ENCODE assay signal across 8 cellular contexts in the genomic region with DNA sequence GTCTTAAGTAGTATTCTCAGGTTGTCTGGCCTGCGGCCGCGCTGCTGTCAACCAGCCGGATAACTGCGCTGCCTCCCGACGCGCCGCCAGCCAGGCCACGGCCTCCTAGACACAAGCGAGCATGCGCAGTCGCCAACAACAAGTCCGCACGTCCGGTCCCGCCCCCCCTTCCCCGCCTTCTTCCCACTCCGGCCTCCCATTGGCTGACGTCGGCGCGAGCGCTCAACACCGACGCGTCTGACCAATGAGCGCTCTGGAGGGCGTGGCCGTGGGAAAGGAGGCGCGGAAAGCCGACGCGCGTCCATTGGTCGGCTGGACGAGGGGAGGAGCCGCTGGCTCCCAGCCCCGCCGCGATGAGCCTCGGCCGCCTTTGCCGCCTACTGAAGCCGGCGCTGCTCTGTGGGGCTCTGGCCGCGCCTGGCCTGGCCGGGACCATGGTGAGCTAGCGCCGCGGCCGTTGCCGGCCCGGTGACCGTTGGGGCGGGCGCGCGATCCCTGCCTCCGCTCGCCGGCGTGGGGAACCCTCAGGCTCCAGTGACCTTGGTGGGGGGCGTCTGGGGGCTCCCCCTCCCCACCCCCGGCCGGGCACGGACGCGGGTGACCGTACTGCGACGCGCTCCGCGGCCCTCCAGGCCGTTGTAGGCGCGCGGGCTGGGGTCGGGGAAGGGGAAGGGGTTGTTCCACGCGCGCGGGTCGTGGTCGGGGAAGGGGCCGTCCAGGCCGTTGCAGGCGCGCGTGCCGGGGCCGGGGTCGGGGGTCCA. TPM values are rescaled to one million over a fixed set of nuclear protein-coding genes. Genes with fewer than 3 reads are reported as not detected.
DNase-seq lines count a peak whose midpoint lies in the region; ATAC-seq and TF ChIP-seq lines count a peak whose summit lies in the region.

A gene with protein sequence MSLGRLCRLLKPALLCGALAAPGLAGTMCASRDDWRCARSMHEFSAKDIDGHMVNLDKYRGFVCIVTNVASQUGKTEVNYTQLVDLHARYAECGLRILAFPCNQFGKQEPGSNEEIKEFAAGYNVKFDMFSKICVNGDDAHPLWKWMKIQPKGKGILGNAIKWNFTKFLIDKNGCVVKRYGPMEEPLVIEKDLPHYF (plus strand): TSS at position 304 of the 761 bp plus-strand sequence. CDS start 50 bp downstream, at position 354.

- 0 to 1% (median 0%) methylated on average over 45 to 96 of the region's 96 CpGs for WGBS in spleen, 5 donors

- intact Hi-C loops in activated B cell treated with CpG ODN at 0.5 μM for 24 hours (cut with micrococcal nuclease): loop anchor here (1.0 to 10.0 kb wide), 7 partner anchors 9 to 179 kb away; partner anchors contain the start of genes ARID3A, POLR2E, RNU6-2 and SBNO2
- intact Hi-C loops in spleen (cut with DNase I; ENCODE audit: low total_unique reads): no loop called here

- peak within 1 kb of the TSS; percentile 97 for H3K27ac ChIP-seq in AG04450 (ENCODE audit: low read depth, low read length)
- H3K27ac ChIP-seq in caudate nucleus (ENCODE audit: low read depth, low read length): peak within 1 kb of the TSS; percentile 96
- peak within 1 kb of the TSS; percentile 92 to 100 (median 96) for H3K27ac ChIP-seq in spleen

- DNase-seq in AG04450 (ENCODE audit: low read depth, low spot score) (peak; percentile 99), NCI-H345 (lab: John Stamatoyannopoulos, UW) (peak; percentile 100), activated B cell treated with CpG ODN at 0.5 μM for 24 hours (peak; percentile 93), caudate nucleus (lab: John Stamatoyannopoulos, UW) (peak; percentile 59 to 99 (median 98)), inferior parietal cortex (ENCODE audit: extremely low spot score) (peak; percentile 99), spleen (peak; percentile 99)

- no peak for TF ChIP-seq CTCF in AG04450 (IDR thresholded peaks at IDR 0.05; ENCODE audit: low read depth, low read length)
- TF ChIP-seq CTCF in activated B cell treated with CpG ODN at 0.5 μM for 24 hours (IDR thresholded peaks at IDR 0.05): no peak
- TF ChIP-seq CTCF in spleen (IDR thresholded peaks at IDR 0.05 in 8 of 11, conservative IDR thresholded peaks at IDR 0.05 in 3 of 11): peak in 3 of 11 experiments; percentile 9 to 43 (median 36)

- H3K36me3 ChIP-seq in spleen: peaks cover 0 to 36% (median 29%) of the 10 kb centered on the region in 6 donors

- peaks cover 29 to 88% (median 79%) of the 10 kb centered on the region in 6 donors for H3K4me1 ChIP-seq in spleen

- ATAC-seq in GM18909 (IDR thresholded peaks at IDR 0.05; ENCODE audit: poor library complexity, unreplicated experiment) (peak; percentile 72), HG03175 (IDR thresholded peaks at IDR 0.05; ENCODE audit: unreplicated experiment) (peak; percentile 76), activated B cell treated with CpG ODN at 0.5 μM for 24 hours (ENCODE audit: low read depth) (peak; percentile 86)

- peaks cover 15% of the 10 kb centered on the region for H3K9me3 ChIP-seq in AG04450 (ENCODE audit: control insufficient read depth, insufficient read depth, low read length)
- H3K9me3 ChIP-seq in spleen: no peaks in the 10 kb centered on the region

- H3K9me3 Mint-ChIP-seq in activated B cell treated with CpG ODN at 0.5 μM for 24 hours: no peaks in the 10 kb centered on the region

- peaks cover 13% of the 10 kb centered on the region for H3K36me3 Mint-ChIP-seq in activated B cell treated with CpG ODN at 0.5 μM for 24 hours (ENCODE audit: low read depth)

- H3K27me3 ChIP-seq in AG04450 (ENCODE audit: control insufficient read depth, insufficient read depth, low read length): no peaks in the 10 kb centered on the region
- no peaks in the 10 kb centered on the region for H3K27me3 ChIP-seq in spleen (replicated peaks in 1 of 7)

- CTCF ChIA-PET in AG04450 (lab: Charles Lee): interaction anchor here (1.0 to 2.0 kb wide), 2 partner anchors 9 to 91 kb away, joined by 3 to 13 read pairs; no protein-coding TSS in a partner anchor
- CTCF ChIA-PET in activated B cell treated with CpG ODN at 0.5 μM for 24 hours (lab: Charles Lee): interaction anchor here (1.1 kb wide), 1 partner anchor 46 kb away, joined by 3 read pairs; no protein-coding TSS in a partner anchor

- peak within 1 kb of the TSS; percentile 82 for H3K4me3 ChIP-seq in AG04450 (ENCODE audit: low read depth, low read length)
- peak within 1 kb of the TSS; percentile 67 to 88 (median 82) for H3K4me3 ChIP-seq in spleen

- H3K27me3 Mint-ChIP-seq in activated B cell treated with CpG ODN at 0.5 μM for 24 hours: no peaks in the 10 kb centered on the region

- POLR2A ChIA-PET in AG04450 (lab: Yijun Ruan, JAX) (interaction anchor here (0.5 to 4.4 kb wide), 16 partner anchors 9 to 1871 kb away, joined by 3 to 22 read pairs (median 4); partner anchors contain the start of genes ABCA7, CNN2 and RNU6-2), activated B cell treated with CpG ODN at 0.5 μM for 24 hours (lab: Charles Lee) (interaction anchor here (0.6 to 3.7 kb wide), 21 partner anchors 8 to 254 kb away, joined by 3 to 41 read pairs (median 6); partner anchors contain the start of genes ABCA7, ARHGAP45, CIRBP and POLR2E)

- peak within 1 kb of the TSS; percentile 83 for H3K27ac Mint-ChIP-seq in activated B cell treated with CpG ODN at 0.5 μM for 24 hours

- TF ChIP-seq POLR2A in spleen (IDR thresholded peaks at IDR 0.05): peak; percentile 50 to 90 (median 84)

- H3K4me1 Mint-ChIP-seq in activated B cell treated with CpG ODN at 0.5 μM for 24 hours: peaks cover 55% of the 10 kb centered on the region

- H3K4me3 Mint-ChIP-seq in activated B cell treated with CpG ODN at 0.5 μM for 24 hours: peak within 1 kb of the TSS; percentile 81

RNA-seq across cellular contexts. Expression of the gene that starts here (rescaled TPM):
- polyA plus RNA-seq in AG04450 (2011; rRNA removed): 627 and 865 TPM in 2 replicates
- polyA minus RNA-seq in AG04450 (2011; rRNA and poly(A)+ RNA removed): 393 and 553 TPM in 2 replicates
- 213 and 218 TPM in 2 replicates for total RNA-seq in activated B cell treated with CpG ODN at 0.5 μM for 24 hours
- 100 to 1,000 TPM; 138 to 275 (median 216) TPM for total RNA-seq in spleen
- polyA plus RNA-seq in spleen: 100 to 1,000 TPM; 480 to 562 (median 522) TPM

Comparison
In these comparisons a context has a peak if more than half of its experiments do, and no peak if none do; other contexts are left out.
1. Peak in every context shown above with its lines: DNase-seq, ATAC-seq, H3K4me3 ChIP-seq and H3K27ac ChIP-seq.